ENCODE assay signal across 8 cellular contexts in genomic region chr9:87792831-87793288, GRCh38.
DNase-seq lines count a peak whose midpoint lies in the region; ATAC-seq, FAIRE-seq and TF ChIP-seq lines count a peak whose summit lies in the region.

No MANE protein-coding gene starts in this region.

- H3K9me3 ChIP-seq in pancreas = no peaks in the 10 kb centered on the region

- DNase-seq in AG20443 (ENCODE audit: low spot score) (peak; percentile 94), UCSD-AML1 (lab: John Stamatoyannopoulos, UW; ENCODE audit: unreplicated experiment) (peak; percentile 76), erythroblast (lab: John Stamatoyannopoulos, UW) (peak; percentile 93 to 94), pancreas (peak in 3 of 6 donors; percentile 10 to 54 (median 20)), GM19238 (ENCODE audit: insufficient read length, low spot score) (no peak), dedifferentiated amniotic fluid mesenchymal stem cell (ENCODE audit: extremely low spot score) (no peak)

- no peak overlapping the region for H3K4me3 ChIP-seq in pancreas

- no peak for FAIRE-seq in pancreas (lab: Jason Lieb, UNC)

- WGBS in pancreas, 2 donors = 84 to 85% methylated on average over 6 of the region's 6 CpGs

- ATAC-seq in GM19372 (IDR thresholded peaks at IDR 0.05; ENCODE audit: low read depth, unreplicated experiment) = peak; percentile 88
- ATAC-seq in HG03469 (IDR thresholded peaks at IDR 0.05; ENCODE audit: unreplicated experiment) = peak; percentile 97
- peak in 3 of 4 donors; percentile 82 to 92 (median 92) for ATAC-seq in pancreas

- peak overlapping the region in 1 of 4 donors; percentile 58 for H3K27ac ChIP-seq in pancreas

- H3K36me3 ChIP-seq in pancreas = no peaks in the 10 kb centered on the region

- intact Hi-C loops in pancreas (cut with DNase I) = no loop called here

- no peaks in the 10 kb centered on the region for H3K4me1 ChIP-seq in pancreas

- TF ChIP-seq POLR2A in erythroblast (IDR thresholded peaks at IDR 0.05; ENCODE audit: low read length) = peak; percentile 27

- no peak for TF ChIP-seq CTCF in pancreas (IDR thresholded peaks at IDR 0.05)

- no peaks in the 10 kb centered on the region for H3K27me3 ChIP-seq in pancreas

Comparison
In these comparisons a context has a peak if more than half of its experiments do, and no peak if none do; other contexts are left out.
1. DNase-seq: peak in AG20443 (single experiment), UCSD-AML1 (single experiment) and erythroblast (2 of 2); none in GM19238 (single experiment) and dedifferentiated amniotic fluid mesenchymal stem cell (single experiment).
2. Peak in every context shown above with its lines, with median percentiles within 50 percentile points of each other: ATAC-seq.